ENCODE assay signal across 17 cellular contexts in the genomic region with DNA sequence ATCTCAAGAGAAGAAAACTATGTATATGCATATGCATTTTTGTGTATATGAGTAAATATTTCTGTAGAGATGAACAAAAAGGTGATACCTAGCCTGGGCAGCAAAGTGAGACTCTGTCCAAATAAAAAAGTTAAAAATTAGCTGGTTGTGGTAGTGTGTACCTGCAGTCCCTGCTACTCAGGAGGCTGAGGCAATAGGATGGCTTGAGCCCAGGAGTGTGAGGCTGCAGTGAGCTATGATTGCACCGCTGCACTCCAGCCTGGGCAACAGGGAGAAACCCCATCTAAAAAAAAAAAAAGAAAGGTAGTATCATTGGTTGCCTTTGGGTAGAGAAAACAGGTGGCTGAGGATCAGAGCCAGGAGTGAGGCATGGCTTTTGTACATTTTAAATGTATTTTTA. TPM values are rescaled to one million over a fixed set of nuclear protein-coding genes. Genes with fewer than 3 reads are reported as not detected.
DNase-seq lines count a peak whose midpoint lies in the region; ATAC-seq and TF ChIP-seq lines count a peak whose summit lies in the region.
"Had no signal": no experiment of that assay in that cellular context is flagged by ENCODE, and none has a peak within 500 bp of the region (broad histone marks: within the 10 kb centered on the region; RNA-seq: fewer than 3 reads in every experiment).

No MANE protein-coding gene starts in this region.

- peaks cover 8% of the 10 kb centered on the region for H3K36me3 Mint-ChIP-seq in Caco-2 (ENCODE audit: insufficient read depth, unreplicated experiment)
- H3K36me3 Mint-ChIP-seq: CD8-positive, alpha-beta T cell had no signal

- H3K9me2 ChIP-seq in PC-9 (ENCODE audit: insufficient read depth): no peaks in the 10 kb centered on the region

- no peaks in the 10 kb centered on the region for H3K9me3 Mint-ChIP-seq in Caco-2 (ENCODE audit: unreplicated experiment)
- H3K9me3 Mint-ChIP-seq: CD8-positive, alpha-beta T cell had no signal

- intact Hi-C loops in Caco-2 (cut with micrococcal nuclease; ENCODE audit: unreplicated experiment): loop anchor here (1.0 kb wide), 4 partner anchors 8 to 66 kb away; no protein-coding TSS in a partner anchor
- intact Hi-C loops in PC-9 (cut with micrococcal nuclease; ENCODE audit: unreplicated experiment): loop anchor here (1.0 kb wide), 1 partner anchor 66 kb away; no protein-coding TSS in a partner anchor
- intact Hi-C loops in stomach (cut with DNase I; ENCODE audit: low total_unique reads): no loop called here

- H3K27me3 ChIP-seq in Caco-2 (replicated peaks; ENCODE audit: control insufficient read depth, insufficient read depth, low read length): no peaks in the 10 kb centered on the region
- no peaks in the 10 kb centered on the region for H3K27me3 ChIP-seq in PC-9 (ENCODE audit: insufficient read depth, low read depth)
- H3K27me3 ChIP-seq in stomach: no peaks in the 10 kb centered on the region

- BruUV-seq in Caco-2 (replicated peaks; lab: Mats Ljungman, UMichigan) (no TSS peak), PC-9 (replicated peaks; lab: Mats Ljungman, UMichigan) (no TSS peak)

- TF ChIP-seq CTCF in Caco-2 (IDR thresholded peaks at IDR 0.05; ENCODE audit: insufficient read depth in 1 of 2, low read depth in 1 of 2, low read length in 1 of 2, severe bottlenecking in 1 of 2, unreplicated experiment in 1 of 2): no peak
- no peak for TF ChIP-seq CTCF in PC-9 (conservative IDR thresholded peaks at IDR 0.05)
- no peak for TF ChIP-seq CTCF in stomach (IDR thresholded peaks at IDR 0.05)

- H3K4me1 ChIP-seq in Caco-2 (peaks cover 41% of the 10 kb centered on the region), PC-9 (replicated peaks; ENCODE audit: insufficient read depth) (peaks cover 85% of the 10 kb centered on the region), stomach (peaks cover 0 to 12% (median 2%) of the 10 kb centered on the region in 4 donors)

- H3K4me3 Mint-ChIP-seq in Caco-2 (ENCODE audit: unreplicated experiment): peak overlapping the region; percentile 54
- H3K4me3 Mint-ChIP-seq: B cell; CD8-positive, alpha-beta T cell had no signal

- DNase-seq in Caco-2 (peak in 1 of 2 experiments; percentile 32), PC-9 (peak in 1 of 2 experiments; percentile 31), kidney tubule cell (ENCODE audit: low spot score) (peak; percentile 88), stomach (no peak), mucosa of gallbladder (ENCODE audit: low spot score) (no peak), DMS79 treated with DMSO at 0.1 percent for 48 hours (lab: John Stamatoyannopoulos, UW) (no peak)
- no peak for DNase-seq in stimulated activated naive CD4-positive, alpha-beta T cell treated with Interleukin-2 at 50 U/mL for 16 hours (lab: John Stamatoyannopoulos, UW)
- DNase-seq: CD8-positive, alpha-beta T cell; DMS153; NCI-H1436; NCI-H2029 treated with DMSO at 0.1 percent for 48 hours; NCI-H510A treated with DMSO at 0.1 percent for 48 hours; RPMI8226 had no signal

- no peak for TF ChIP-seq POLR2A in stomach (IDR thresholded peaks at IDR 0.05)

- H3F3A ChIP-seq in PC-9 (ENCODE audit: insufficient read depth, low read depth): peaks cover 69% of the 10 kb centered on the region

- peak overlapping the region; percentile 70 for H3K4me2 ChIP-seq in PC-9

- TF ChIP-seq EP300 in stomach (IDR thresholded peaks at IDR 0.05): no peak

- no peak for ATAC-seq in GM21447 (IDR thresholded peaks at IDR 0.05; ENCODE audit: unreplicated experiment)
- ATAC-seq: CD8-positive, alpha-beta T cell had no signal

- H3K36me3 ChIP-seq in Caco-2 (ENCODE audit: control insufficient read depth, insufficient read depth, low read length): no peaks in the 10 kb centered on the region
- H3K36me3 ChIP-seq in PC-9 (ENCODE audit: low read depth): peaks cover 51% of the 10 kb centered on the region
- no peaks in the 10 kb centered on the region for H3K36me3 ChIP-seq in stomach
- H3K36me3 ChIP-seq: HAP-1 had no signal

- no peaks in the 10 kb centered on the region for H3K27me3 Mint-ChIP-seq in Caco-2 (ENCODE audit: insufficient read depth, unreplicated experiment)

- peaks cover 51% of the 10 kb centered on the region for H3K79me2 ChIP-seq in PC-9 (ENCODE audit: low read depth)

- no peak overlapping the region for H3K4me3 ChIP-seq in Caco-2 (ENCODE audit: low read depth, low read length)
- peak overlapping the region; percentile 37; the same call in 1 of the 2 replicates for H3K4me3 ChIP-seq in PC-9
- no peak overlapping the region for H3K4me3 ChIP-seq in stomach
- H3K4me3 ChIP-seq: HAP-1, SK-N-MC had no signal

- no peaks in the 10 kb centered on the region for H3K9me3 ChIP-seq in Caco-2
- peaks cover 26% of the 10 kb centered on the region for H3K9me3 ChIP-seq in PC-9 (ENCODE audit: insufficient read depth, low read depth)
- no peaks in the 10 kb centered on the region for H3K9me3 ChIP-seq in stomach
- H3K9me3 ChIP-seq: HAP-1 had no signal

- POLR2A ChIA-PET in Caco-2 (lab: Charles Lee) (interaction anchor here (0.7 to 1.6 kb wide), 5 partner anchors 22 to 107 kb away, joined by 3 to 7 read pairs (median 3); a partner anchor contains a TSS), PC-9 (lab: Charles Lee; ENCODE audit: unreplicated experiment) (interaction anchor here (0.6 to 1.5 kb wide), 4 partner anchors 14 to 502 kb away, joined by 3 to 11 read pairs (median 5); no protein-coding TSS in a partner anchor)

- H4K20me1 ChIP-seq in PC-9 (ENCODE audit: insufficient read depth): no peaks in the 10 kb centered on the region

- CTCF ChIA-PET in Caco-2 (lab: Charles Lee): interaction anchor here (1.5 kb wide), 1 partner anchor 104 kb away, joined by 5 read pairs; no protein-coding TSS in a partner anchor
- CTCF ChIA-PET in PC-9 (lab: Charles Lee): interaction anchor here (0.6 kb wide), 1 partner anchor 64 kb away, joined by 4 read pairs; no protein-coding TSS in a partner anchor

- H2AFZ ChIP-seq in PC-9: no peak overlapping the region

- H3K27ac Mint-ChIP-seq in Caco-2 (ENCODE audit: unreplicated experiment): peak overlapping the region; percentile 98
- H3K27ac Mint-ChIP-seq: B cell; CD8-positive, alpha-beta T cell had no signal

- peaks cover 58% of the 10 kb centered on the region for H3K4me1 Mint-ChIP-seq in Caco-2 (ENCODE audit: low read depth, unreplicated experiment)
- H3K4me1 Mint-ChIP-seq: B cell had no signal

- H3K27ac ChIP-seq in PC-9 (peak overlapping the region; percentile 100), stomach (peak overlapping the region in 3 of 5 donors; percentile 70 to 83 (median 82))
- H3K27ac ChIP-seq: SK-N-MC had no signal

- WGBS in stomach, 5 donors: 83 to 100% (median 95%) methylated on average over 1 of the region's 1 CpG

RNA-seq across cellular contexts. Expression of a gene that starts 50.9 kb away (rescaled TPM):
- 1.00 and 1.0 TPM in 2 replicates for total RNA-seq in Caco-2 (2022)
- total RNA-seq in PC-9 (2021): 0.93 and 1.1 TPM in 2 replicates
- total RNA-seq in stomach: under 1 TPM in 2 of 5 donors, not detected in 3; 0.14 to 0.37 TPM
- polyA plus RNA-seq in stomach: under 1 TPM in 2 of 3 donors, not detected in 1; 0.12 to 0.25 TPM
- total RNA-seq in mucosa of gallbladder: 0.17 TPM
